Comparison of ENCODE assay signal across 11 cellular contexts in genomic region chr5:56152437-56152836, GRCh38.
DNase-seq lines count a peak whose midpoint lies in the region; ATAC-seq and TF ChIP-seq lines count a peak whose summit lies in the region.
"Had no signal": no experiment of that assay in that cellular context is flagged by ENCODE, and none has a peak within 500 bp of the region (broad histone marks: within the 10 kb centered on the region; RNA-seq: fewer than 3 reads in every experiment).

No MANE protein-coding gene starts in this region.

- no peak for ATAC-seq in IMR-90 (ENCODE audit: low read depth)
- ATAC-seq in central memory CD8-positive, alpha-beta T cell (replicated peaks; ENCODE audit: extremely low read depth, poor library complexity, severe bottlenecking): peak; percentile 42
- ATAC-seq: right cardiac atrium had no signal

- H3K4me1 ChIP-seq in IMR-90 (ENCODE audit: control insufficient read depth, insufficient read depth, low read length) (peaks cover 17% of the 10 kb centered on the region), spleen (peaks cover 37 to 88% (median 57%) of the 10 kb centered on the region in 6 donors)

- H3K9me3 ChIP-seq in IMR-90 (ENCODE audit: control insufficient read depth, insufficient read depth, low read length) (no peaks in the 10 kb centered on the region), spleen (no peaks in the 10 kb centered on the region)

- no peak overlapping the region for H3K4ac ChIP-seq in IMR-90 (ENCODE audit: low read depth, low read length)

- H3K36me3 ChIP-seq in IMR-90 (ENCODE audit: control insufficient read depth, insufficient read depth, low read length): no peaks in the 10 kb centered on the region
- H3K36me3 ChIP-seq in spleen: no peaks in the 10 kb centered on the region

- no peak for TF ChIP-seq CTCF in IMR-90 (conservative IDR thresholded peaks at IDR 0.05; ENCODE audit: low read depth, low read length)
- TF ChIP-seq CTCF in spleen (IDR thresholded peaks at IDR 0.05 in 8 of 11, conservative IDR thresholded peaks at IDR 0.05 in 3 of 11): no peak

- DNase-seq in activated naive CD4-positive, alpha-beta T cell treated with anti-CD3 and anti-CD28 coated beads, Interleukin-2, amount 10 ng/mL, durations not matched to agents 7 days and 5 days: peak; percentile 25
- no peak for DNase-seq in activated naive CD4-positive, alpha-beta T cell (lab: John Stamatoyannopoulos, UW)
- DNase-seq in IMR-90 (no peak), spleen (no peak), HuH-7.5 (ENCODE audit: low spot score) (no peak), islet precursor cell (no peak)
- DNase-seq in central memory CD8-positive, alpha-beta T cell (ENCODE audit: low spot score in 2 of 2): no peak
- DNase-seq in stimulated activated CD4-positive, alpha-beta T cell treated with anti-CD3 and anti-CD28 coated beads, Interleukin-4, amount 100 ng/mL, for 24 hours: no peak
- DNase-seq: activated CD8-positive, alpha-beta memory T cell treated with anti-CD3 and anti-CD28 coated beads for 24 hours; right cardiac atrium had no signal

- in situ Hi-C loops in IMR-90 (cut with MboI; ENCODE audit: low sequenced_read_pairs): no loop called here

- H2AFZ ChIP-seq in IMR-90 (replicated peaks; ENCODE audit: low read length, poor library complexity): no peak overlapping the region

- H3K9me1 ChIP-seq in IMR-90 (ENCODE audit: insufficient read depth, low read length): peaks cover 8% of the 10 kb centered on the region

- H2BK20ac ChIP-seq in IMR-90 (ENCODE audit: low read depth, low read length): peak overlapping the region; percentile 9; the same call in 1 of the 2 replicates

- H3K27me3 ChIP-seq in IMR-90 (ENCODE audit: control insufficient read depth, insufficient read depth, low read length) (no peaks in the 10 kb centered on the region), spleen (replicated peaks in 1 of 7) (no peaks in the 10 kb centered on the region)

- POLR2A ChIA-PET in IMR-90 (lab: Charles Lee; ENCODE audit: unreplicated experiment): interaction anchor here (0.5 kb wide), 1 partner anchor 474 kb away, joined by 12 read pairs; no protein-coding TSS in a partner anchor

- intact Hi-C loops in IMR-90 (cut with micrococcal nuclease) (no loop called here), spleen (cut with DNase I; ENCODE audit: low total_unique reads) (no loop called here)

- peaks cover 86% of the 10 kb centered on the region for H3K4me1 Mint-ChIP-seq in activated naive CD4-positive, alpha-beta T cell treated with anti-CD3 and anti-CD28 coated beads, Interleukin-2, amount 10 ng/mL, durations not matched to agents 7 days and 5 days
- H3K4me1 Mint-ChIP-seq in central memory CD8-positive, alpha-beta T cell: peaks cover 49% of the 10 kb centered on the region

- H3K27ac Mint-ChIP-seq in activated naive CD4-positive, alpha-beta T cell treated with anti-CD3 and anti-CD28 coated beads, Interleukin-2, amount 10 ng/mL, durations not matched to agents 7 days and 5 days: peak overlapping the region; percentile 97
- peak overlapping the region; percentile 90 for H3K27ac Mint-ChIP-seq in central memory CD8-positive, alpha-beta T cell (ENCODE audit: low read depth)

- H3K27ac ChIP-seq in IMR-90 (ENCODE audit: insufficient read depth, low read length) (no peak overlapping the region), spleen (peak overlapping the region in 7 of 8 donors; percentile 1 to 85 (median 50))
- H3K27ac ChIP-seq: C4-2B had no signal

- peak overlapping the region; percentile 5; the same call in 1 of the 2 replicates for H3K56ac ChIP-seq in IMR-90 (ENCODE audit: extremely low read depth, insufficient read depth, low read length)

- H3K36me3 Mint-ChIP-seq in activated naive CD4-positive, alpha-beta T cell treated with anti-CD3 and anti-CD28 coated beads, Interleukin-2, amount 10 ng/mL, durations not matched to agents 7 days and 5 days: peaks cover 38% of the 10 kb centered on the region
- peaks cover 2% of the 10 kb centered on the region for H3K36me3 Mint-ChIP-seq in central memory CD8-positive, alpha-beta T cell (ENCODE audit: insufficient read depth)

- CTCF ChIA-PET in activated naive CD4-positive, alpha-beta T cell treated with anti-CD3 and anti-CD28 coated beads, Interleukin-2, amount 10 ng/mL, durations not matched to agents 7 days and 5 days (lab: Charles Lee): interaction anchor here (1.0 to 1.1 kb wide), 2 partner anchors 48 to 175 kb away, joined by 3 read pairs; no protein-coding TSS in a partner anchor
- CTCF ChIA-PET in IMR-90 (lab: Yijun Ruan, JAX): no interaction called here

- H3K9me3 Mint-ChIP-seq in activated naive CD4-positive, alpha-beta T cell treated with anti-CD3 and anti-CD28 coated beads, Interleukin-2, amount 10 ng/mL, durations not matched to agents 7 days and 5 days: no peaks in the 10 kb centered on the region
- no peaks in the 10 kb centered on the region for H3K9me3 Mint-ChIP-seq in central memory CD8-positive, alpha-beta T cell

- H3K4me3 Mint-ChIP-seq in activated naive CD4-positive, alpha-beta T cell treated with anti-CD3 and anti-CD28 coated beads, Interleukin-2, amount 10 ng/mL, durations not matched to agents 7 days and 5 days: peak overlapping the region; percentile 56
- H3K4me3 Mint-ChIP-seq in central memory CD8-positive, alpha-beta T cell: peak overlapping the region; percentile 36

- no peak overlapping the region for H2BK5ac ChIP-seq in IMR-90 (ENCODE audit: low read depth, low read length, poor library complexity, severe bottlenecking)

- H4K20me1 ChIP-seq in IMR-90 (ENCODE audit: insufficient read depth, low read length): no peaks in the 10 kb centered on the region

- no peak for TF ChIP-seq RAD21 in IMR-90 (IDR thresholded peaks at IDR 0.05; ENCODE audit: low read length)

- peak overlapping the region in 1 of 2 experiments; percentile 71; a peak in 2 of 4 replicates for H4K8ac ChIP-seq in IMR-90 (ENCODE audit: low read depth in 2 of 2, low read length in 2 of 2)

- H2BK120ac ChIP-seq in IMR-90 (ENCODE audit: low read depth, low read length): peak overlapping the region; percentile 24; the same call in 1 of the 2 replicates

- H3K4me3 ChIP-seq in IMR-90 (ENCODE audit: insufficient read depth, low read depth, low read length): no peak overlapping the region
- H3K4me3 ChIP-seq in spleen: no peak overlapping the region

- H2BK15ac ChIP-seq in IMR-90 (ENCODE audit: low read depth, low read length): no peak overlapping the region

- no peak overlapping the region for H4K5ac ChIP-seq in IMR-90 (ENCODE audit: low read depth, low read length)

- peak overlapping the region; percentile 5; the same call in 1 of the 2 replicates for H3K18ac ChIP-seq in IMR-90 (ENCODE audit: low read depth, low read length)

- WGBS in IMR-90 (ENCODE audit: extremely low coverage in 2 of 2, insufficient read length in 1 of 2), 2 experiments: no CpG with 5 or more reads among the region's 2 CpGs
- 24 to 34% (median 27%) methylated on average over 2 of the region's 2 CpGs for WGBS in spleen, 5 donors

- peak overlapping the region; percentile 64; the same call in 1 of the 2 replicates for H3K9ac ChIP-seq in IMR-90 (ENCODE audit: low read depth, low read length)

- dilution Hi-C loops in IMR-90 (cut with HindIII; ENCODE audit: low sequenced_read_pairs, unreplicated experiment): no loop called here

- 0 out of 2 replicates have a peak overlapping the region, but pooled peaks have one; percentile 3 for H2AK5ac ChIP-seq in IMR-90 (ENCODE audit: low read depth, low read length)

- H3K14ac ChIP-seq in IMR-90 (replicated peaks; ENCODE audit: low read depth, low read length): peak overlapping the region; percentile 3; the same call in 1 of the 2 replicates

- BruUV-seq in IMR-90 (replicated peaks; lab: Mats Ljungman, UMichigan): no TSS peak

- H3K23ac ChIP-seq in IMR-90 (ENCODE audit: low read depth, low read length): peak overlapping the region; percentile 9; the same call in 1 of the 2 replicates

- H3K4me2 ChIP-seq in IMR-90 (ENCODE audit: low read depth, low read length): peak overlapping the region; percentile 12; the same call in 1 of the 2 replicates

- no peak overlapping the region for H4K91ac ChIP-seq in IMR-90 (ENCODE audit: insufficient read depth, low read depth, low read length)

- no peaks in the 10 kb centered on the region for H3K79me1 ChIP-seq in IMR-90 (ENCODE audit: low read depth in 1 of 2, low read length in 2 of 2)

- H3K27me3 Mint-ChIP-seq in activated naive CD4-positive, alpha-beta T cell treated with anti-CD3 and anti-CD28 coated beads, Interleukin-2, amount 10 ng/mL, durations not matched to agents 7 days and 5 days: no peaks in the 10 kb centered on the region
- H3K27me3 Mint-ChIP-seq in central memory CD8-positive, alpha-beta T cell: no peaks in the 10 kb centered on the region

- TF ChIP-seq POLR2A in IMR-90 (IDR thresholded peaks at IDR 0.05; ENCODE audit: low read depth, low read length) (no peak), spleen (IDR thresholded peaks at IDR 0.05) (no peak)

- H2AK9ac ChIP-seq in IMR-90 (replicated peaks; ENCODE audit: low read depth, low read length, poor library complexity): no peak overlapping the region

TF ChIP-seq in IMR-90, 13 proteins besides CTCF, POLR2A, EP300 and RAD21 (continues in another document):
- TF ChIP-seq CHD1 (IDR thresholded peaks at IDR 0.05; ENCODE audit: low read depth, low read length): no peak
- no peak for TF ChIP-seq MAFK (IDR thresholded peaks at IDR 0.05; ENCODE audit: low read depth, low read length)
- no peak for TF ChIP-seq ELK1 (IDR thresholded peaks at IDR 0.05; ENCODE audit: borderline replicate concordance, low read depth, low read length)
- TF ChIP-seq USF2 (IDR thresholded peaks at IDR 0.05; ENCODE audit: low read depth, low read length): no peak
- no peak for TF ChIP-seq CEBPB (IDR thresholded peaks at IDR 0.05; ENCODE audit: low read depth, low read length)
- TF ChIP-seq FOS (IDR thresholded peaks at IDR 0.05; ENCODE audit: low read depth, low read length): no peak
- TF ChIP-seq MXI1 (IDR thresholded peaks at IDR 0.05; ENCODE audit: borderline replicate concordance, low read depth, low read length): no peak
- TF ChIP-seq MAZ (IDR thresholded peaks at IDR 0.05; ENCODE audit: borderline replicate concordance, low read depth, low read length): no peak
